16 cellular contexts compared by ENCODE assay signal in the genomic region with DNA sequence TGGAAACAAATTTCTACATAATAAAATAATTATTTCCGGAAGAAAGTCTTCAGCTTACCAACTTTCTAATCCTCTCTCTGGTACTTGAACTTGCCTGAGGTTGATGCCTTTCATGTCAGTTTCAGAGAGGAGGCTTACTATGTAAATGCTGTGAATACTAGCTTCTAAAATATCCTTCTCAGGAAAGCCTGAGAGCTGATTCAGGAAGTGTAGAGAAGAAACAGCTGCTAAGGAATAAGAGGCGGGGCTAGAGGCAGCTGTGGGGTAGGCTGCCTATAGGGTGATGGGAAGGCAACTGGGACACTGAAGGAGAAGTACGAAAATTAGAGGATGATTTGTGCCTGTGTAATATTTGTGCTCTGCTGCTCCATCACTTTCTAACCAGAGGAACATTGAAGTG.
DNase-seq lines count a peak whose midpoint lies in the region; ATAC-seq and TF ChIP-seq lines count a peak whose summit lies in the region.
"Had no signal": no experiment of that assay in that cellular context is flagged by ENCODE, and none has a peak within 500 bp of the region (broad histone marks: within the 10 kb centered on the region; RNA-seq: fewer than 3 reads in every experiment).

No MANE protein-coding gene starts in this region.

- H3F3A ChIP-seq in PC-3 (ENCODE audit: low read length, unreplicated experiment): no peaks in the 10 kb centered on the region

- H3K4me3 Mint-ChIP-seq in osteocyte (ENCODE audit: unreplicated experiment): no peak overlapping the region
- H3K4me3 Mint-ChIP-seq: CD8-positive, alpha-beta T cell; stimulated activated naive CD8-positive, alpha-beta T cell treated with anti-CD3 and anti-CD28 coated beads, Interleukin-15, amount 100 ng/mL, for 72 hours had no signal

- H3K4me1 Mint-ChIP-seq in osteocyte (ENCODE audit: unreplicated experiment): peaks cover 4% of the 10 kb centered on the region

- no peak overlapping the region for H3K9ac ChIP-seq in PC-3 (ENCODE audit: low read length)

- no peaks in the 10 kb centered on the region for H4K20me1 ChIP-seq in PC-3 (ENCODE audit: low read length)

- no peaks in the 10 kb centered on the region for H3K9me3 ChIP-seq in PC-3 (ENCODE audit: low read length)

- CTCF ChIA-PET in PC-3 (lab: Charles Lee): no interaction called here

- H3K9me3 Mint-ChIP-seq in osteocyte (ENCODE audit: unreplicated experiment): no peaks in the 10 kb centered on the region
- H3K9me3 Mint-ChIP-seq: CD8-positive, alpha-beta T cell; stimulated activated naive CD8-positive, alpha-beta T cell treated with anti-CD3 and anti-CD28 coated beads, Interleukin-15, amount 100 ng/mL, for 72 hours had no signal

- peak overlapping the region; percentile 40 for H3K27ac Mint-ChIP-seq in osteocyte (ENCODE audit: unreplicated experiment)
- H3K27ac Mint-ChIP-seq: CD8-positive, alpha-beta T cell had no signal

- intact Hi-C loops in PC-3 (cut with micrococcal nuclease) (no loop called here), sciatic nerve (cut with DNase I) (no loop called here)

- H3K36me3 ChIP-seq in PC-3 (ENCODE audit: low read depth, low read length): peaks cover 4% of the 10 kb centered on the region

- no peaks in the 10 kb centered on the region for H3K9me2 ChIP-seq in PC-3 (replicated peaks; ENCODE audit: low read length)

- H3K4me1 ChIP-seq in PC-3 (ENCODE audit: insufficient read depth, low read length): no peaks in the 10 kb centered on the region

- peaks cover 25% of the 10 kb centered on the region for H3K36me3 Mint-ChIP-seq in osteocyte (ENCODE audit: unreplicated experiment)

- no peak overlapping the region for H3K4me2 ChIP-seq in PC-3 (ENCODE audit: low read length)

- BruUV-seq in PC-3 (replicated peaks; lab: Mats Ljungman, UMichigan): no TSS peak

- TF ChIP-seq CTCF in PC-3 (conservative IDR thresholded peaks at IDR 0.05; ENCODE audit: low read depth, low read length): no peak
- no peak for TF ChIP-seq CTCF in fibroblast of villous mesenchyme (IDR thresholded peaks at IDR 0.05; ENCODE audit: insufficient read depth, low read depth, low read length)
- no peak for TF ChIP-seq CTCF in osteocyte (IDR thresholded peaks at IDR 0.05)

- ATAC-seq in PC-3: peak; percentile 29; the same call in 1 of the 2 replicates
- no peak for ATAC-seq in sciatic nerve
- no peak for ATAC-seq in HG02852 (IDR thresholded peaks at IDR 0.05; ENCODE audit: unreplicated experiment)
- ATAC-seq: CD8-positive, alpha-beta T cell; stimulated activated naive CD8-positive, alpha-beta T cell treated with anti-CD3 and anti-CD28 coated beads, Interleukin-15, amount 100 ng/mL, for 72 hours had no signal

- no peak overlapping the region for H2AFZ ChIP-seq in PC-3 (ENCODE audit: low read length)

- H3K27me3 ChIP-seq in PC-3 (ENCODE audit: low read length): no peaks in the 10 kb centered on the region

- no peaks in the 10 kb centered on the region for H3K79me2 ChIP-seq in PC-3 (ENCODE audit: low read length)

- POLR2A ChIA-PET in PC-3 (lab: Charles Lee; ENCODE audit: unreplicated experiment): no interaction called here

- no peak overlapping the region for H3K27ac ChIP-seq in PC-3 (ENCODE audit: low read length)
- H3K27ac ChIP-seq: RWPE1 had no signal

- DNase-seq in NCI-H82 (lab: John Stamatoyannopoulos, UW): peak; percentile 9
- DNase-seq in NCI-H82 treated with DMSO at 0.1 percent for 48 hours (lab: John Stamatoyannopoulos, UW; ENCODE audit: unreplicated experiment): no peak
- no peak for DNase-seq in PC-3
- DNase-seq in fibroblast of villous mesenchyme (ENCODE audit: low read depth): peak; percentile 48
- no peak for DNase-seq in osteocyte (ENCODE audit: extremely low spot score, unreplicated experiment)
- no peak for DNase-seq in sciatic nerve (ENCODE audit: low spot score)
- no peak for DNase-seq in cortex of kidney (lab: John Stamatoyannopoulos, UW)
- DNase-seq: activated CD4-positive, CD25-positive, alpha-beta regulatory T cell treated with anti-CD3 and anti-CD28 coated beads, Interleukin-2, amount 50 U/mL, for 72 hours; activated gamma-delta T cell; CD8-positive, alpha-beta T cell; KG1; NCI-H2171 treated with DMSO at 0.1 percent for 48 hours; NK-92 treated with Interleukin-12 subunit alpha and Interleukin-12 subunit beta, amount 100 ng/mL, for 24 hours; stimulated activated naive CD8-positive, alpha-beta T cell treated with anti-CD3 and anti-CD28 coated beads, Interleukin-15, amount 100 ng/mL, for 72 hours had no signal

- no peaks in the 10 kb centered on the region for H3K27me3 Mint-ChIP-seq in osteocyte (ENCODE audit: unreplicated experiment)
- H3K27me3 Mint-ChIP-seq: stimulated activated naive CD8-positive, alpha-beta T cell treated with anti-CD3 and anti-CD28 coated beads, Interleukin-15, amount 100 ng/mL, for 72 hours had no signal

- H3K4me3 ChIP-seq in PC-3 (ENCODE audit: low read length) (no peak overlapping the region), fibroblast of villous mesenchyme (ENCODE audit: low read depth, low read length) (no peak overlapping the region)

Comparison
In these comparisons a context has a peak if more than half of its experiments do, and no peak if none do; other contexts are left out.
1. DNase-seq: peak in NCI-H82 (single experiment) and fibroblast of villous mesenchyme (single experiment); none in NCI-H82 treated with DMSO at 0.1 percent for 48 hours (single experiment), PC-3 (single experiment), osteocyte (single experiment), sciatic nerve (single experiment) and cortex of kidney (single experiment).